ENCODE assay signal across 1 cellular context in genomic region chr2:201642579-201643215, GRCh38.
TF ChIP-seq lines count a peak whose summit lies in the region.

No MANE protein-coding gene starts in this region.

TF ChIP-seq in HepG2, 621 proteins besides CTCF, POLR2A, EP300 and RAD21 (continued from another document and continues in another):
- peak; percentile 51; the same call in 1 of the 2 replicates for TF ChIP-seq TRAFD1 (CRISPR knock-in tag; IDR thresholded peaks at IDR 0.05; ENCODE audit: borderline replicate concordance)
- TF ChIP-seq HBP1 (CRISPR knock-in tag; IDR thresholded peaks at IDR 0.05; ENCODE audit: low read depth) = peak; percentile 84; the same call in 1 of the 2 replicates
- TF ChIP-seq ELF3 (CRISPR knock-in tag; IDR thresholded peaks at IDR 0.05) = peak; percentile 6; the same call in 1 of the 2 replicates
- TF ChIP-seq DNMT3B (CRISPR knock-in tag; conservative IDR thresholded peaks at IDR 0.05) = peak; percentile 69; the same call in 1 of the 2 replicates
- TF ChIP-seq ZNF382 (CRISPR knock-in tag; IDR thresholded peaks at IDR 0.05; ENCODE audit: borderline replicate concordance) = no peak
- peak; percentile 79 for TF ChIP-seq MTERF4 (CRISPR knock-in tag; IDR thresholded peaks at IDR 0.05)
- TF ChIP-seq MXD3 (CRISPR knock-in tag; IDR thresholded peaks at IDR 0.05) = peak; percentile 23; the same call in 1 of the 2 replicates
- 0 out of 2 replicates have a peak, but pooled peaks have one; percentile 50 for TF ChIP-seq PHF21A (CRISPR knock-in tag; IDR thresholded peaks at IDR 0.05)
- TF ChIP-seq NFKBIZ (CRISPR knock-in tag; IDR thresholded peaks at IDR 0.05) = peak; percentile 46
- no peak for TF ChIP-seq HNRNPH1 (optimal IDR thresholded peaks at IDR 0.05; ENCODE audit: low read depth, low read length)
- TF ChIP-seq SKI (IDR thresholded peaks at IDR 0.05; ENCODE audit: partially characterized antibody) = no peak
- peak; percentile 88 for TF ChIP-seq TFDP2 (CRISPR knock-in tag; IDR thresholded peaks at IDR 0.05)
- TF ChIP-seq ZNF644 (CRISPR knock-in tag; IDR thresholded peaks at IDR 0.05; ENCODE audit: low read depth) = no peak
- no peak for TF ChIP-seq ZNF124 (CRISPR knock-in tag; IDR thresholded peaks at IDR 0.05)
- TF ChIP-seq ZMYM4 (CRISPR knock-in tag; IDR thresholded peaks at IDR 0.05) = peak; percentile 85
- TF ChIP-seq ZNF780A (CRISPR knock-in tag; IDR thresholded peaks at IDR 0.05) = no peak; the same call in 1 of the 2 replicates
- no peak for TF ChIP-seq REL (CRISPR knock-in tag; conservative IDR thresholded peaks at IDR 0.05)
- TF ChIP-seq ZBTB10 (CRISPR knock-in tag; IDR thresholded peaks at IDR 0.05; ENCODE audit: borderline replicate concordance) = peak; percentile 68
- TF ChIP-seq NBN (conservative IDR thresholded peaks at IDR 0.05) = no peak
- no peak for TF ChIP-seq MATR3 (CRISPR knock-in tag; IDR thresholded peaks at IDR 0.05)
- no peak for TF ChIP-seq JUND (CRISPR knock-in tag; IDR thresholded peaks at IDR 0.05)
- TF ChIP-seq MTA1 (CRISPR knock-in tag; IDR thresholded peaks at IDR 0.05; ENCODE audit: borderline replicate concordance) = peak; percentile 88; the same call in 1 of the 2 replicates
- peak; percentile 87 for TF ChIP-seq ZNF552 (CRISPR knock-in tag; IDR thresholded peaks at IDR 0.05; ENCODE audit: borderline replicate concordance)
- TF ChIP-seq ZSCAN20 (CRISPR knock-in tag; IDR thresholded peaks at IDR 0.05; ENCODE audit: borderline replicate concordance) = peak; percentile 42; the same call in 1 of the 2 replicates
- peak; percentile 87 for TF ChIP-seq EED (CRISPR knock-in tag; IDR thresholded peaks at IDR 0.05)
- TF ChIP-seq ZNF224 (CRISPR knock-in tag; IDR thresholded peaks at IDR 0.05) = no peak; the same call in 1 of the 2 replicates
- TF ChIP-seq THAP8 (CRISPR knock-in tag; IDR thresholded peaks at IDR 0.05; ENCODE audit: borderline replicate concordance) = peak; percentile 80; the same call in 1 of the 2 replicates
- TF ChIP-seq FOXK1 (CRISPR knock-in tag; IDR thresholded peaks at IDR 0.05; ENCODE audit: borderline replicate concordance, low read depth) = peak; percentile 78; the same call in 1 of the 2 replicates
- no peak for TF ChIP-seq FOXA1 (IDR thresholded peaks at IDR 0.05)
- no peak for TF ChIP-seq FOXA1 (CRISPR knock-in tag; IDR thresholded peaks at IDR 0.05)
- no peak for TF ChIP-seq ISX (CRISPR knock-in tag; conservative IDR thresholded peaks at IDR 0.05)
- no peak for TF ChIP-seq SYNCRIP (IDR thresholded peaks at IDR 0.05; ENCODE audit: insufficient read depth, low read depth, low read length)
- TF ChIP-seq HOXA3 (CRISPR knock-in tag; IDR thresholded peaks at IDR 0.05) = peak; percentile 98
- peak; percentile 38; the same call in 1 of the 2 replicates for TF ChIP-seq ZNF782 (CRISPR knock-in tag; IDR thresholded peaks at IDR 0.05; ENCODE audit: borderline replicate concordance)
- TF ChIP-seq KLF6 (CRISPR knock-in tag; IDR thresholded peaks at IDR 0.05) = 0 out of 2 replicates have a peak, but pooled peaks have one; percentile 45
- peak; percentile 91 for TF ChIP-seq SPEN (CRISPR knock-in tag; IDR thresholded peaks at IDR 0.05; ENCODE audit: low read depth)
- 0 out of 2 replicates have a peak, but pooled peaks have one; percentile 42 for TF ChIP-seq ZNF639 (CRISPR knock-in tag; conservative IDR thresholded peaks at IDR 0.05)
- peak; percentile 85 for TF ChIP-seq MAZ (IDR thresholded peaks at IDR 0.05; ENCODE audit: borderline replicate concordance, low read depth, low read length)
- peak; percentile 56 for TF ChIP-seq MAZ (CRISPR knock-in tag; IDR thresholded peaks at IDR 0.05; ENCODE audit: low read depth)
- TF ChIP-seq DMAP1 (CRISPR knock-in tag; IDR thresholded peaks at IDR 0.05) = peak; percentile 86; the same call in 1 of the 2 replicates
- peak; percentile 90 for TF ChIP-seq ZNF160 (CRISPR knock-in tag; IDR thresholded peaks at IDR 0.05)
- peak; percentile 30; the same call in 1 of the 2 replicates for TF ChIP-seq RARA (CRISPR knock-in tag; IDR thresholded peaks at IDR 0.05)
- 0 out of 2 replicates have a peak, but pooled peaks have one; percentile 48 for TF ChIP-seq FIP1L1 (IDR thresholded peaks at IDR 0.05; ENCODE audit: borderline replicate concordance, insufficient read depth, low read depth, low read length)
- TF ChIP-seq ZBTB37 (CRISPR knock-in tag; IDR thresholded peaks at IDR 0.05) = no peak; the same call in 1 of the 2 replicates
- no peak for TF ChIP-seq ZKSCAN1 (IDR thresholded peaks at IDR 0.05; ENCODE audit: low read length)
- TF ChIP-seq ZBTB43 (CRISPR knock-in tag; conservative IDR thresholded peaks at IDR 0.05) = peak; percentile 63; the same call in 1 of the 2 replicates
- TF ChIP-seq HOXD1 (CRISPR knock-in tag; IDR thresholded peaks at IDR 0.05) = 0 out of 2 replicates have a peak, but pooled peaks have one; percentile 32
- peak; percentile 76 for TF ChIP-seq TAF1 (CRISPR knock-in tag; IDR thresholded peaks at IDR 0.05)
- TF ChIP-seq ZNF441 (CRISPR knock-in tag; IDR thresholded peaks at IDR 0.05; ENCODE audit: borderline replicate concordance) = peak; percentile 51
- peak; percentile 55 for TF ChIP-seq HCFC1 (IDR thresholded peaks at IDR 0.05; ENCODE audit: low read depth, low read length)
- peak; percentile 93 for TF ChIP-seq ZNF800 (CRISPR knock-in tag; IDR thresholded peaks at IDR 0.05)
- TF ChIP-seq ZNF501 (CRISPR knock-in tag; IDR thresholded peaks at IDR 0.05) = peak; percentile 90
- no peak for TF ChIP-seq MLLT10 (CRISPR knock-in tag; IDR thresholded peaks at IDR 0.05)
